ENCODE assay signal across 10 cellular contexts in the genomic region with DNA sequence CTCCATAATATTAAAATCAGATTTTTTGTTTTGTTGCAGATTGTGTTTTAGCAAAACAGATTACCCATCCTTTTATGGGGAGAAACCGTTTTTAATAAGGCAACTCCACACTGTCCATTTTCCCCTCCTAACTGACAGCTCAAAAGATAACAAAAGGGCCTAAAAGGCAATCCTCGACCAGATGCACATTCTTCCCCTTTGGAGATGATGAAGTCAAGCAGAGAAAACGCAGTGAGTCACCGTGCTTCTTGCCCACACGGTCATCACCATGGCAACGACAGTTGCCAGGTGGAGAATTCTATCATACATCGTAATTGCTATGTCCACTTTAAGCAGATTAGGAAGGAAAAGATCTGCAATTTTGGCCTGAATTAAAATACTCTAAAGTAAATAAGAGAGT.
A peak's percentile ranks its signal among the peaks of the same experiment; 100 is the strongest.
DNase-seq lines count a peak whose midpoint lies in the region; ATAC-seq, FAIRE-seq and TF ChIP-seq lines count a peak whose summit lies in the region.
"Had no signal": no experiment of that assay in that cellular context is flagged by ENCODE, and none has a peak within 500 bp of the region (broad histone marks: within the 10 kb centered on the region; RNA-seq: fewer than 3 reads in every experiment).

No MANE protein-coding gene starts in this region.

- no peaks in the 10 kb centered on the region for H3K36me3 ChIP-seq in heart right ventricle

- 22 to 33% methylated on average over 7 of the region's 7 CpGs for WGBS in heart right ventricle, 2 donors

- H3K4me3 ChIP-seq in heart right ventricle: no peak overlapping the region

- FAIRE-seq in islet of Langerhans (lab: Jason Lieb, UNC): peak; percentile 98

- H3K27ac ChIP-seq in heart right ventricle: no peak overlapping the region

- no peaks in the 10 kb centered on the region for H3K4me1 ChIP-seq in heart right ventricle

- no peak for TF ChIP-seq CTCF in Calu3 (IDR thresholded peaks at IDR 0.05; ENCODE audit: unreplicated experiment)
- no peak for TF ChIP-seq CTCF in heart right ventricle (IDR thresholded peaks at IDR 0.05)

- intact Hi-C loops in Calu3 (cut with micrococcal nuclease; ENCODE audit: unreplicated experiment): no loop called here
- intact Hi-C loops in heart right ventricle (cut with DNase I): no loop called here

- BruUV-seq in Calu3 (replicated peaks; lab: Mats Ljungman, UMichigan): no TSS peak

- H3K9me3 ChIP-seq in heart right ventricle: peaks cover 0 to 24% (median 3%) of the 10 kb centered on the region in 11 donors

- peaks cover 0 to 8% (median 0%) of the 10 kb centered on the region in 7 donors for H3K27me3 ChIP-seq in heart right ventricle

- H3K4me3 Mint-ChIP-seq in Calu3 (ENCODE audit: low read depth, unreplicated experiment): no peak overlapping the region
- H3K4me3 Mint-ChIP-seq: activated naive CD8-positive, alpha-beta T cell treated with anti-CD3 and anti-CD28 coated beads for 36 hours; nephron progenitor cell had no signal

- no peak overlapping the region for H3K27ac Mint-ChIP-seq in Calu3 (ENCODE audit: unreplicated experiment)
- H3K27ac Mint-ChIP-seq: activated naive CD8-positive, alpha-beta T cell treated with anti-CD3 and anti-CD28 coated beads for 36 hours; nephron progenitor cell had no signal

- peaks cover 6% of the 10 kb centered on the region for H3K4me1 Mint-ChIP-seq in Calu3 (ENCODE audit: low read depth, unreplicated experiment)
- H3K4me1 Mint-ChIP-seq: activated naive CD8-positive, alpha-beta T cell treated with anti-CD3 and anti-CD28 coated beads for 36 hours had no signal

- H3K36me3 Mint-ChIP-seq in Calu3 (ENCODE audit: insufficient read depth, unreplicated experiment): no peaks in the 10 kb centered on the region
- H3K36me3 Mint-ChIP-seq: activated naive CD8-positive, alpha-beta T cell treated with anti-CD3 and anti-CD28 coated beads for 36 hours had no signal

- CTCF ChIA-PET in Calu3 (lab: Charles Lee): no interaction called here

- H3K9me3 Mint-ChIP-seq in Calu3 (ENCODE audit: low read depth, unreplicated experiment): no peaks in the 10 kb centered on the region

- no peaks in the 10 kb centered on the region for H3K27me3 Mint-ChIP-seq in Calu3 (ENCODE audit: unreplicated experiment)

- DNase-seq in Calu3: peak; percentile 51
- DNase-seq in NCI-H128 (lab: John Stamatoyannopoulos, UW; ENCODE audit: unreplicated experiment): peak; percentile 60
- no peak for DNase-seq in NK-92 treated with Interleukin-12 subunit alpha and Interleukin-12 subunit beta, amount 100 ng/mL, for 24 hours (lab: John Stamatoyannopoulos, UW)
- DNase-seq in DMS114 treated with DMSO at 0.1 percent for 48 hours (lab: John Stamatoyannopoulos, UW; ENCODE audit: unreplicated experiment): no peak
- DNase-seq in heart right ventricle: no peak
- DNase-seq: activated naive CD8-positive, alpha-beta T cell treated with anti-CD3 and anti-CD28 coated beads for 36 hours; nephron progenitor cell had no signal

- ATAC-seq in SK-N-SH treated with all-trans-retinoic acid at 6 μM for 48 hours (no peak), GM19463 (IDR thresholded peaks at IDR 0.05; ENCODE audit: unreplicated experiment) (no peak), heart right ventricle (no peak)

TF ChIP-seq in SK-N-SH treated with all-trans-retinoic acid at 6 μM for 48 hours, 23 proteins besides CTCF, POLR2A, EP300 and RAD21 (continues in another document):
- TF ChIP-seq BACH2 (CRISPR knock-in tag; IDR thresholded peaks at IDR 0.05; ENCODE audit: borderline replicate concordance) (no peak), OSR1 (CRISPR knock-in tag; IDR thresholded peaks at IDR 0.05) (no peak), ZFP3 (CRISPR knock-in tag; IDR thresholded peaks at IDR 0.05) (no peak; the same call in 1 of the 2 replicates), ESRRG (CRISPR knock-in tag; IDR thresholded peaks at IDR 0.05) (no peak), CSDC2 (CRISPR knock-in tag; IDR thresholded peaks at IDR 0.05) (no peak), RARB (CRISPR knock-in tag; IDR thresholded peaks at IDR 0.05) (no peak), PPARA (CRISPR knock-in tag; IDR thresholded peaks at IDR 0.05; ENCODE audit: borderline replicate concordance) (no peak), ZNF8 (CRISPR knock-in tag; IDR thresholded peaks at IDR 0.05) (no peak), ZC3H10 (CRISPR knock-in tag; IDR thresholded peaks at IDR 0.05) (no peak), ARNTL (CRISPR knock-in tag; IDR thresholded peaks at IDR 0.05; ENCODE audit: borderline replicate concordance, low read depth) (no peak), TOX (CRISPR knock-in tag; IDR thresholded peaks at IDR 0.05; ENCODE audit: borderline replicate concordance) (no peak), TSHZ2 (CRISPR knock-in tag; IDR thresholded peaks at IDR 0.05) (peak; percentile 90), POU6F1 (CRISPR knock-in tag; IDR thresholded peaks at IDR 0.05; ENCODE audit: borderline replicate concordance, low read depth) (no peak), TCF4 (CRISPR knock-in tag; IDR thresholded peaks at IDR 0.05; ENCODE audit: borderline replicate concordance) (peak; percentile 79)
- TF ChIP-seq, protein P1, sequence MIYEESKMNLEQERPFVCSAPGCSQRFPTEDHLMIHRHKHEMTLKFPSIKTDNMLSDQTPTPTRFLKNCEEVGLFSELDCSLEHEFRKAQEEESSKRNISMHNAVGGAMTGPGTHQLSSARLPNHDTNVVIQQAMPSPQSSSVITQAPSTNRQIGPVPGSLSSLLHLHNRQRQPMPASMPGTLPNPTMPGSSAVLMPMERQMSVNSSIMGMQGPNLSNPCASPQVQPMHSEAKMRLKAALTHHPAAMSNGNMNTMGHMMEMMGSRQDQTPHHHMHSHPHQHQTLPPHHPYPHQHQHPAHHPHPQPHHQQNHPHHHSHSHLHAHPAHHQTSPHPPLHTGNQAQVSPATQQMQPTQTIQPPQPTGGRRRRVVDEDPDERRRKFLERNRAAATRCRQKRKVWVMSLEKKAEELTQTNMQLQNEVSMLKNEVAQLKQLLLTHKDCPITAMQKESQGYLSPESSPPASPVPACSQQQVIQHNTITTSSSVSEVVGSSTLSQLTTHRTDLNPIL (CRISPR knock-in tag; IDR thresholded peaks at IDR 0.05; ENCODE audit: low read depth): peak; percentile 90
- TF ChIP-seq, protein P2, sequence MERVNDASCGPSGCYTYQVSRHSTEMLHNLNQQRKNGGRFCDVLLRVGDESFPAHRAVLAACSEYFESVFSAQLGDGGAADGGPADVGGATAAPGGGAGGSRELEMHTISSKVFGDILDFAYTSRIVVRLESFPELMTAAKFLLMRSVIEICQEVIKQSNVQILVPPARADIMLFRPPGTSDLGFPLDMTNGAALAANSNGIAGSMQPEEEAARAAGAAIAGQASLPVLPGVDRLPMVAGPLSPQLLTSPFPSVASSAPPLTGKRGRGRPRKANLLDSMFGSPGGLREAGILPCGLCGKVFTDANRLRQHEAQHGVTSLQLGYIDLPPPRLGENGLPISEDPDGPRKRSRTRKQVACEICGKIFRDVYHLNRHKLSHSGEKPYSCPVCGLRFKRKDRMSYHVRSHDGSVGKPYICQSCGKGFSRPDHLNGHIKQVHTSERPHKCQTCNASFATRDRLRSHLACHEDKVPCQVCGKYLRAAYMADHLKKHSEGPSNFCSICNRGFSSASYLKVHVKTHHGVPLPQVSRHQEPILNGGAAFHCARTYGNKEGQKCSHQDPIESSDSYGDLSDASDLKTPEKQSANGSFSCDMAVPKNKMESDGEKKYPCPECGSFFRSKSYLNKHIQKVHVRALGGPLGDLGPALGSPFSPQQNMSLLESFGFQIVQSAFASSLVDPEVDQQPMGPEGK (CRISPR knock-in tag; IDR thresholded peaks at IDR 0.05; ENCODE audit: borderline replicate concordance): peak; percentile 32; the same call in 1 of the 2 replicates

Comparison
In these comparisons a context has a peak if more than half of its experiments do, and no peak if none do; other contexts are left out.
1. DNase-seq: peak in Calu3 (single experiment) and NCI-H128 (single experiment); none in NK-92 treated with Interleukin-12 subunit alpha and Interleukin-12 subunit beta, amount 100 ng/mL, for 24 hours (single experiment), DMS114 treated with DMSO at 0.1 percent for 48 hours (single experiment) and heart right ventricle (0 of 2).